Comparison of ENCODE assay signal across 2 cellular contexts in genomic region chr20:23093613-23094012, GRCh38.
TF ChIP-seq lines count a peak whose summit lies in the region.

No MANE protein-coding gene starts in this region.

TF ChIP-seq in HepG2, 621 proteins besides CTCF, POLR2A, EP300 and RAD21:
- peak; percentile 82 for TF ChIP-seq MNT (IDR thresholded peaks at IDR 0.05)
- TF ChIP-seq, protein P1, sequence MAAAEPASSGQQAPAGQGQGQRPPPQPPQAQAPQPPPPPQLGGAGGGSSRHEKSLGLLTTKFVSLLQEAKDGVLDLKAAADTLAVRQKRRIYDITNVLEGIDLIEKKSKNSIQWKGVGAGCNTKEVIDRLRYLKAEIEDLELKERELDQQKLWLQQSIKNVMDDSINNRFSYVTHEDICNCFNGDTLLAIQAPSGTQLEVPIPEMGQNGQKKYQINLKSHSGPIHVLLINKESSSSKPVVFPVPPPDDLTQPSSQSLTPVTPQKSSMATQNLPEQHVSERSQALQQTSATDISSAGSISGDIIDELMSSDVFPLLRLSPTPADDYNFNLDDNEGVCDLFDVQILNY (CRISPR knock-in tag; conservative IDR thresholded peaks at IDR 0.05), result no peak
TF ChIP-seq in HepG2: peak in this region for 1.

TF ChIP-seq in endothelial cell of umbilical vein, 7 proteins besides CTCF, POLR2A, EP300 and RAD21:
- TF ChIP-seq FOS (IDR thresholded peaks at IDR 0.05; ENCODE audit: borderline replicate concordance, insufficient read depth, low read length), result no peak
- no peak for TF ChIP-seq JUN (IDR thresholded peaks at IDR 0.05; ENCODE audit: borderline replicate concordance, insufficient read depth, insufficient read length, low read depth)
- TF ChIP-seq, protein P2, sequence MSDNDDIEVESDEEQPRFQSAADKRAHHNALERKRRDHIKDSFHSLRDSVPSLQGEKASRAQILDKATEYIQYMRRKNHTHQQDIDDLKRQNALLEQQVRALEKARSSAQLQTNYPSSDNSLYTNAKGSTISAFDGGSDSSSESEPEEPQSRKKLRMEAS (IDR thresholded peaks at IDR 0.05; ENCODE audit: insufficient read depth, insufficient read length), result no peak
- TF ChIP-seq GATA2 (IDR thresholded peaks at IDR 0.05; ENCODE audit: insufficient read depth, insufficient read length, low read depth, low read length), result no peak
- TF ChIP-seq EZH2 (IDR thresholded peaks at IDR 0.05; ENCODE audit: borderline replicate concordance, low read depth, low read length, severe bottlenecking), result no peak
- no peak for TF ChIP-seq MYC (IDR thresholded peaks at IDR 0.05; ENCODE audit: low read depth, low read length)
- no peak for TF ChIP-seq POLR2AphosphoS5 (IDR thresholded peaks at IDR 0.05; ENCODE audit: insufficient read depth, low read depth, low read length)
